ENCODE assay signal across 8 cellular contexts in genomic region chr5:157602505-157602904, GRCh38. TPM values are rescaled to one million over a fixed set of nuclear protein-coding genes. Genes with fewer than 3 reads are reported as not detected.
A peak's percentile ranks its signal among the peaks of the same experiment; 100 is the strongest.
DNase-seq lines count a peak whose midpoint lies in the region; ATAC-seq, FAIRE-seq and TF ChIP-seq lines count a peak whose summit lies in the region.
"Had no signal": no experiment of that assay in that cellular context is flagged by ENCODE, and none has a peak within 500 bp of the region (broad histone marks: within the 10 kb centered on the region; RNA-seq: fewer than 3 reads in every experiment).

No MANE protein-coding gene starts in this region.

- no peaks in the 10 kb centered on the region for H3K36me3 ChIP-seq in osteoblast (ENCODE audit: insufficient read depth, low read length)

- H3K27ac ChIP-seq in osteoblast (ENCODE audit: low read depth, low read length), result peak overlapping the region; percentile 87

- no peaks in the 10 kb centered on the region for H3K9me3 ChIP-seq in osteoblast (ENCODE audit: low read depth, low read length)

- peak; percentile 56 to 61 for DNase-seq in activated CD4-positive, alpha-beta T cell treated with anti-CD3 and anti-CD28 coated beads for 4 hours
- DNase-seq in osteoblast (ENCODE audit: insufficient read length, low spot score, missing footprints), result peak; percentile 21
- no peak for DNase-seq in D721Med (ENCODE audit: insufficient read length, low spot score)
- no peak for DNase-seq in GM20000 (ENCODE audit: low spot score)

- FAIRE-seq in D721Med (lab: Jason Lieb, UNC), result no peak

- ATAC-seq in GM19438 (IDR thresholded peaks at IDR 0.05; ENCODE audit: low read depth, unreplicated experiment) (peak; percentile 56), HG03139 (IDR thresholded peaks at IDR 0.05; ENCODE audit: unreplicated experiment) (peak; percentile 60), HG02840 (IDR thresholded peaks at IDR 0.05; ENCODE audit: low FRiP score, unreplicated experiment) (no peak)

- no peak overlapping the region for H3K4me3 ChIP-seq in osteoblast (ENCODE audit: insufficient read depth, low read length)

- TF ChIP-seq CTCF in osteoblast (IDR thresholded peaks at IDR 0.05; ENCODE audit: extremely low read depth, low read depth, low read length) (no peak), D721Med (IDR thresholded peaks at IDR 0.05; ENCODE audit: insufficient read depth, missing control alignments) (no peak), GM20000 (IDR thresholded peaks at IDR 0.05; ENCODE audit: extremely low read depth, missing control alignments) (no peak)

- peaks cover 27% of the 10 kb centered on the region for H3K4me1 ChIP-seq in osteoblast (ENCODE audit: insufficient read depth, low read length)

- peak overlapping the region; percentile 82 for H2AFZ ChIP-seq in osteoblast (ENCODE audit: low read length)

- H3K4me2 ChIP-seq in osteoblast (ENCODE audit: insufficient read depth, low read length), result no peak overlapping the region

- H3K27me3 ChIP-seq in osteoblast (ENCODE audit: insufficient read depth, low read length), result no peaks in the 10 kb centered on the region

- H4K20me1 ChIP-seq in osteoblast (ENCODE audit: insufficient read depth, low read length), result no peaks in the 10 kb centered on the region

- no peaks in the 10 kb centered on the region for H3K79me2 ChIP-seq in osteoblast (ENCODE audit: insufficient read depth, low read length)

RNA-seq across cellular contexts. Expression of gene ADAM19, which starts 26.9 kb away (rescaled TPM):
- 12.1 and 14.5 TPM in 2 replicates for total RNA-seq in osteoblast

RNA-seq across cellular contexts. Expression of gene SOX30, which starts 49.7 kb away (rescaled TPM):
- under 0.01 TPM in 2 replicates for total RNA-seq in osteoblast
- total RNA-seq: mononuclear cell had no signal

Comparison
In these comparisons a context has a peak if more than half of its experiments do, and no peak if none do; other contexts are left out.
1. DNase-seq: peak in activated CD4-positive, alpha-beta T cell treated with anti-CD3 and anti-CD28 coated beads for 4 hours (2 of 2) and osteoblast (single experiment); none in D721Med (single experiment) and GM20000 (single experiment).